Comparison of ENCODE assay signal across 24 cellular contexts in the genomic region with DNA sequence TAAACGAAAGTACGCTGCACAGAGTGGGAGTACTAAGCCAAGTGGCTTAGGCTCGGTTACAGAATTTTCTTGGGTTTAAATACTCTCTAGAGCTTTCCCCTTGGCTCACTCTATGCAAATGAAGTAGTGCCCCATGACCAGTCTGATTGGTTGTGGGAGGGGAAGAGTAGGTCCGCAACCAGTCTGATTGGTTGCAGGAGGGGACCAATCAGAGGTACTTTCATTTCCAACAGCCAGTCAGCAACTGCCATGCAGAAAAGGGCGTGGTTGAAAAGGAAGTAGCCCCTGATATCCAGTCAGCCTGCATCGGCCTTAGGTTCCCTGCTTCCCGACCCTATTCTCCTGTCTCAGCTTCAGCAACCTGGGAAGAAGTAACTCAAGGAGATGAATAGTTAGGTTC.
"Had no signal": no experiment of that assay in that cellular context is flagged by ENCODE, and none has a peak within 500 bp of the region (broad histone marks: within the 10 kb centered on the region; RNA-seq: fewer than 3 reads in every experiment).

No MANE protein-coding gene starts in this region.

- ATAC-seq: mucosa of descending colon; naive thymus-derived CD4-positive, alpha-beta T cell; natural killer cell treated with Interleukin-12 subunit alpha and Interleukin-12 subunit beta and Interleukin-15 and Interleukin-18, amount 100 ng/mL, for 72 hours; right lobe of liver; stimulated activated effector memory CD8-positive, alpha-beta T cell treated with anti-CD3 and anti-CD28 coated beads, Interleukin-12 subunit alpha, Interleukin-12 subunit beta, amount 100 ng/mL, for 72 hours; stimulated activated naive CD8-positive, alpha-beta T cell treated with anti-CD3 and anti-CD28 coated beads, Interleukin-15, amount 100 ng/mL, for 72 hours had no signal

- H3K36me3 Mint-ChIP-seq: natural killer cell treated with Interleukin-12 subunit alpha and Interleukin-12 subunit beta and Interleukin-15 and Interleukin-18, amount 100 ng/mL, for 72 hours; stimulated activated effector memory CD8-positive, alpha-beta T cell treated with anti-CD3 and anti-CD28 coated beads, Interleukin-12 subunit alpha, Interleukin-12 subunit beta, amount 100 ng/mL, for 72 hours had no signal

- H3K27me3 Mint-ChIP-seq: naive thymus-derived CD4-positive, alpha-beta T cell; natural killer cell treated with Interleukin-12 subunit alpha and Interleukin-12 subunit beta and Interleukin-15 and Interleukin-18, amount 100 ng/mL, for 72 hours; stimulated activated naive CD8-positive, alpha-beta T cell treated with anti-CD3 and anti-CD28 coated beads, Interleukin-15, amount 100 ng/mL, for 72 hours had no signal

- H3K27me3 ChIP-seq: ovary, right atrium auricular region, right lobe of liver, thyroid gland, transverse colon, upper lobe of left lung, vagina had no signal

- H3K9me3 ChIP-seq: mucosa of descending colon, ovary, right lobe of liver, thyroid gland, transverse colon, upper lobe of left lung, vagina had no signal

- H3K4me1 ChIP-seq: right lobe of liver, thyroid gland, upper lobe of left lung, vagina had no signal

- H3K27ac Mint-ChIP-seq: immature natural killer cell; naive thymus-derived CD4-positive, alpha-beta T cell; natural killer cell treated with Interleukin-12 subunit alpha and Interleukin-12 subunit beta and Interleukin-15 and Interleukin-18, amount 100 ng/mL, for 72 hours; progenitor cell of endocrine pancreas; stimulated activated effector memory CD8-positive, alpha-beta T cell treated with anti-CD3 and anti-CD28 coated beads, Interleukin-12 subunit alpha, Interleukin-12 subunit beta, amount 100 ng/mL, for 72 hours; stimulated activated naive CD8-positive, alpha-beta T cell treated with anti-CD3 and anti-CD28 coated beads, Interleukin-15, amount 100 ng/mL, for 72 hours had no signal

- DNase-seq: hippocampal formation; immature natural killer cell; kidney; left ventricle myocardium inferior; midbrain; mucosa of descending colon; naive thymus-derived CD4-positive, alpha-beta T cell; ovary; right lobe of liver; stimulated activated CD4-positive, alpha-beta T cell treated with anti-CD3 and anti-CD28 coated beads, Interleukin-1b, Interleukin-23, amount 100 ng/mL, for 48 hours; stimulated activated CD4-positive, alpha-beta T cell treated with anti-CD3 and anti-CD28 coated beads, Interleukin-4, amount 100 ng/mL, for 24 hours; stimulated activated naive CD4-positive, alpha-beta T cell; stimulated activated naive CD8-positive, alpha-beta T cell treated with anti-CD3 and anti-CD28 coated beads, Interleukin-15, amount 100 ng/mL, for 72 hours; substantia nigra; thyroid gland; transverse colon; upper lobe of left lung had no signal

- H3K4me3 ChIP-seq: left ventricle myocardium inferior, lung, mucosa of descending colon, ovary, right atrium auricular region, right lobe of liver, smooth muscle cell, thyroid gland, transverse colon, upper lobe of left lung, vagina had no signal

- H3K4me3 Mint-ChIP-seq: immature natural killer cell; naive thymus-derived CD4-positive, alpha-beta T cell; natural killer cell treated with Interleukin-12 subunit alpha and Interleukin-12 subunit beta and Interleukin-15 and Interleukin-18, amount 100 ng/mL, for 72 hours; stimulated activated effector memory CD8-positive, alpha-beta T cell treated with anti-CD3 and anti-CD28 coated beads, Interleukin-12 subunit alpha, Interleukin-12 subunit beta, amount 100 ng/mL, for 72 hours; stimulated activated naive CD8-positive, alpha-beta T cell treated with anti-CD3 and anti-CD28 coated beads, Interleukin-15, amount 100 ng/mL, for 72 hours had no signal

- H3K9me3 Mint-ChIP-seq: immature natural killer cell; naive thymus-derived CD4-positive, alpha-beta T cell; natural killer cell treated with Interleukin-12 subunit alpha and Interleukin-12 subunit beta and Interleukin-15 and Interleukin-18, amount 100 ng/mL, for 72 hours; stimulated activated effector memory CD8-positive, alpha-beta T cell treated with anti-CD3 and anti-CD28 coated beads, Interleukin-12 subunit alpha, Interleukin-12 subunit beta, amount 100 ng/mL, for 72 hours had no signal

- H3K36me3 ChIP-seq: ovary, right atrium auricular region, right lobe of liver, thyroid gland, transverse colon, upper lobe of left lung, vagina had no signal
